ENCODE assay signal across 1 cellular context in the genomic region with DNA sequence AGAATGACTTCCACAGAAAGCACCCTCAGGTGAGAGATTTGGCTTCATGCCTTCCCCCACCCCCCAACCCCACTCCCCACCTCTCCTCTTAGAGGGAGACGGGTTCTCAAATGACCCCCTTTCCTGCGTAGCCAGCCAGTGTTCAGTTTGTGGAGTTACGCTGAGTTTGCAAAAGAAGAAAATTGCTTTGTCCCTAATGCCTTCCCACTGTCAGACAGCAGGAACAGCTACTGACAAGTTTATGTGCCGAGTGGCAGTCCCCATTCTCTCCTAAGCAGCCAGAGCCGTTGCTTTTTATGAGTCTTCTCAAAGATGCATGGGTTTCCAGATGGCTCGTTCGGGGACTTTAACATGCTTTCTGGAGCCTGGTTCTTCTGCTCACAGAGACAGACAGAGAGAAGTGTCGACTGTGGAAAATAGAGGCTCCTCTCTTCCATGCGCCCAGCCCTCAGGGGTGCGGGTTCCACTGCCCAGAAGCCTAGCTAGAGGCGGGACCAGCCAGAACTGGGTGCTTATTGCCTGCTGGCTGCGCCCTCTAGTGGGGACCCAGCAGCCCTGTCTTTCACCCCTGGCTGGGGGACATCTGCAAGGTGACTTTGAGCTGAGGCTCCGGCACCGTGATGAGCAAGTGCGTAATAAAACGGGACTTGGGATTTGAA.
TF ChIP-seq lines count a peak whose summit lies in the region.

No MANE protein-coding gene starts in this region.

TF ChIP-seq in HepG2, 621 proteins besides CTCF, POLR2A, EP300 and RAD21 (continued from another document and continues in another):
- TF ChIP-seq FOXK2 (IDR thresholded peaks at IDR 0.05) (no peak), MAZ (IDR thresholded peaks at IDR 0.05; ENCODE audit: borderline replicate concordance, low read depth, low read length) (no peak; the same call in 1 of the 2 replicates), MAZ (CRISPR knock-in tag; IDR thresholded peaks at IDR 0.05; ENCODE audit: low read depth) (0 out of 2 replicates have a peak, but pooled peaks have one; percentile 33), ZNF501 (CRISPR knock-in tag; IDR thresholded peaks at IDR 0.05) (peak; percentile 62; the same call in 1 of the 2 replicates), KAT2B (IDR thresholded peaks at IDR 0.05; ENCODE audit: borderline replicate concordance, low read depth, low read length) (no peak), SRF (IDR thresholded peaks at IDR 0.05; ENCODE audit: low read depth, low read length) (no peak), TP53 (CRISPR knock-in tag; conservative IDR thresholded peaks at IDR 0.05) (peak; percentile 73; the same call in 1 of the 2 replicates), DPF2 (CRISPR knock-in tag; IDR thresholded peaks at IDR 0.05; ENCODE audit: borderline replicate concordance, low read depth) (no peak), ONECUT2 (CRISPR knock-in tag; IDR thresholded peaks at IDR 0.05) (no peak), TMF1 (CRISPR knock-in tag; IDR thresholded peaks at IDR 0.05; ENCODE audit: low read depth) (no peak), ZNF788 (CRISPR knock-in tag; IDR thresholded peaks at IDR 0.05; ENCODE audit: borderline replicate concordance) (0 out of 2 replicates have a peak, but pooled peaks have one; percentile 42), PRMT3 (CRISPR knock-in tag; IDR thresholded peaks at IDR 0.05; ENCODE audit: borderline replicate concordance, low read depth) (no peak), ZNF329 (CRISPR knock-in tag; IDR thresholded peaks at IDR 0.05; ENCODE audit: low read depth) (no peak), KDM3A (CRISPR knock-in tag; IDR thresholded peaks at IDR 0.05; ENCODE audit: low read depth) (0 out of 2 replicates have a peak, but pooled peaks have one; percentile 72), LCORL (IDR thresholded peaks at IDR 0.05) (no peak), LCORL (CRISPR knock-in tag; IDR thresholded peaks at IDR 0.05) (peak; percentile 75), SMAD1 (CRISPR knock-in tag; IDR thresholded peaks at IDR 0.05; ENCODE audit: borderline replicate concordance, low read depth) (peak; percentile 50; the same call in 1 of the 2 replicates), MIXL1 (CRISPR knock-in tag; IDR thresholded peaks at IDR 0.05) (peak; percentile 43; the same call in 1 of the 2 replicates), ZNF33A (CRISPR knock-in tag; IDR thresholded peaks at IDR 0.05; ENCODE audit: borderline replicate concordance) (no peak), IKZF4 (CRISPR knock-in tag; IDR thresholded peaks at IDR 0.05; ENCODE audit: borderline replicate concordance, low read depth, not compliant biosample characterization) (no peak), HOXA5 (CRISPR knock-in tag; IDR thresholded peaks at IDR 0.05) (no peak), ZNF260 (CRISPR knock-in tag; IDR thresholded peaks at IDR 0.05; ENCODE audit: borderline replicate concordance, low read depth) (0 out of 2 replicates have a peak, but pooled peaks have one; percentile 38), TARDBP (CRISPR knock-in tag; IDR thresholded peaks at IDR 0.05) (0 out of 2 replicates have a peak, but pooled peaks have one; percentile 23), ATM (IDR thresholded peaks at IDR 0.05; ENCODE audit: borderline replicate concordance) (no peak), ZNF674 (CRISPR knock-in tag; IDR thresholded peaks at IDR 0.05; ENCODE audit: low read depth) (no peak), GABPA (IDR thresholded peaks at IDR 0.05; ENCODE audit: low read depth, low read length) (no peak), GABPA (CRISPR knock-in tag; IDR thresholded peaks at IDR 0.05; ENCODE audit: low read depth) (no peak), FOXC1 (CRISPR knock-in tag; IDR thresholded peaks at IDR 0.05; ENCODE audit: borderline replicate concordance) (peak; percentile 75; the same call in 1 of the 2 replicates), ZNF124 (CRISPR knock-in tag; IDR thresholded peaks at IDR 0.05) (peak; percentile 69; the same call in 1 of the 2 replicates), ZNF549 (CRISPR knock-in tag; IDR thresholded peaks at IDR 0.05) (no peak), THAP11 (CRISPR knock-in tag; IDR thresholded peaks at IDR 0.05) (no peak), SNRNP70 (IDR thresholded peaks at IDR 0.05; ENCODE audit: low read depth, low read length) (no peak), ZNF841 (CRISPR knock-in tag; IDR thresholded peaks at IDR 0.05; ENCODE audit: borderline replicate concordance) (no peak), ETV5 (CRISPR knock-in tag; IDR thresholded peaks at IDR 0.05; ENCODE audit: borderline replicate concordance) (no peak), ZC3H13 (CRISPR knock-in tag; IDR thresholded peaks at IDR 0.05) (no peak), RXRA (CRISPR knock-in tag; IDR thresholded peaks at IDR 0.05) (peak; percentile 69), RFXAP (CRISPR knock-in tag; IDR thresholded peaks at IDR 0.05; ENCODE audit: borderline replicate concordance) (0 out of 2 replicates have a peak, but pooled peaks have one; percentile 28), RCOR2 (CRISPR knock-in tag; IDR thresholded peaks at IDR 0.05) (no peak), ZNF331 (CRISPR knock-in tag; IDR thresholded peaks at IDR 0.05) (0 out of 2 replicates have a peak, but pooled peaks have one; percentile 69), ZNF672 (CRISPR knock-in tag; IDR thresholded peaks at IDR 0.05) (0 out of 2 replicates have a peak, but pooled peaks have one; percentile 35)
- TF ChIP-seq, protein P1, sequence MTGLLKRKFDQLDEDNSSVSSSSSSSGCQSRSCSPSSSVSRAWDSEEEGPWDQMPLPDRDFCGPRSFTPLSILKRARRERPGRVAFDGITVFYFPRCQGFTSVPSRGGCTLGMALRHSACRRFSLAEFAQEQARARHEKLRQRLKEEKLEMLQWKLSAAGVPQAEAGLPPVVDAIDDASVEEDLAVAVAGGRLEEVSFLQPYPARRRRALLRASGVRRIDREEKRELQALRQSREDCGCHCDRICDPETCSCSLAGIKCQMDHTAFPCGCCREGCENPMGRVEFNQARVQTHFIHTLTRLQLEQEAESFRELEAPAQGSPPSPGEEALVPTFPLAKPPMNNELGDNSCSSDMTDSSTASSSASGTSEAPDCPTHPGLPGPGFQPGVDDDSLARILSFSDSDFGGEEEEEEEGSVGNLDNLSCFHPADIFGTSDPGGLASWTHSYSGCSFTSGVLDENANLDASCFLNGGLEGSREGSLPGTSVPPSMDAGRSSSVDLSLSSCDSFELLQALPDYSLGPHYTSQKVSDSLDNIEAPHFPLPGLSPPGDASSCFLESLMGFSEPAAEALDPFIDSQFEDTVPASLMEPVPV (CRISPR knock-in tag; IDR thresholded peaks at IDR 0.05) = no peak
- TF ChIP-seq, protein P2, sequence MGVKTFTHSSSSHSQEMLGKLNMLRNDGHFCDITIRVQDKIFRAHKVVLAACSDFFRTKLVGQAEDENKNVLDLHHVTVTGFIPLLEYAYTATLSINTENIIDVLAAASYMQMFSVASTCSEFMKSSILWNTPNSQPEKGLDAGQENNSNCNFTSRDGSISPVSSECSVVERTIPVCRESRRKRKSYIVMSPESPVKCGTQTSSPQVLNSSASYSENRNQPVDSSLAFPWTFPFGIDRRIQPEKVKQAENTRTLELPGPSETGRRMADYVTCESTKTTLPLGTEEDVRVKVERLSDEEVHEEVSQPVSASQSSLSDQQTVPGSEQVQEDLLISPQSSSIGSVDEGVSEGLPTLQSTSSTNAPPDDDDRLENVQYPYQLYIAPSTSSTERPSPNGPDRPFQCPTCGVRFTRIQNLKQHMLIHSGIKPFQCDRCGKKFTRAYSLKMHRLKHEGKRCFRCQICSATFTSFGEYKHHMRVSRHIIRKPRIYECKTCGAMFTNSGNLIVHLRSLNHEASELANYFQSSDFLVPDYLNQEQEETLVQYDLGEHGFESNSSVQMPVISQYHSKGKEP (CRISPR knock-in tag; IDR thresholded peaks at IDR 0.05) = 0 out of 2 replicates have a peak, but pooled peaks have one; percentile 34
- TF ChIP-seq, protein P3, sequence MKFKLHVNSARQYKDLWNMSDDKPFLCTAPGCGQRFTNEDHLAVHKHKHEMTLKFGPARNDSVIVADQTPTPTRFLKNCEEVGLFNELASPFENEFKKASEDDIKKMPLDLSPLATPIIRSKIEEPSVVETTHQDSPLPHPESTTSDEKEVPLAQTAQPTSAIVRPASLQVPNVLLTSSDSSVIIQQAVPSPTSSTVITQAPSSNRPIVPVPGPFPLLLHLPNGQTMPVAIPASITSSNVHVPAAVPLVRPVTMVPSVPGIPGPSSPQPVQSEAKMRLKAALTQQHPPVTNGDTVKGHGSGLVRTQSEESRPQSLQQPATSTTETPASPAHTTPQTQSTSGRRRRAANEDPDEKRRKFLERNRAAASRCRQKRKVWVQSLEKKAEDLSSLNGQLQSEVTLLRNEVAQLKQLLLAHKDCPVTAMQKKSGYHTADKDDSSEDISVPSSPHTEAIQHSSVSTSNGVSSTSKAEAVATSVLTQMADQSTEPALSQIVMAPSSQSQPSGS (CRISPR knock-in tag; IDR thresholded peaks at IDR 0.05) = 0 out of 2 replicates have a peak, but pooled peaks have one; percentile 48
- TF ChIP-seq, protein P4, sequence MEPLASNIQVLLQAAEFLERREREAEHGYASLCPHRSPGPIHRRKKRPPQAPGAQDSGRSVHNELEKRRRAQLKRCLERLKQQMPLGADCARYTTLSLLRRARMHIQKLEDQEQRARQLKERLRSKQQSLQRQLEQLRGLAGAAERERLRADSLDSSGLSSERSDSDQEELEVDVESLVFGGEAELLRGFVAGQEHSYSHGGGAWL (CRISPR knock-in tag; IDR thresholded peaks at IDR 0.05) = no peak
- TF ChIP-seq, protein P5, sequence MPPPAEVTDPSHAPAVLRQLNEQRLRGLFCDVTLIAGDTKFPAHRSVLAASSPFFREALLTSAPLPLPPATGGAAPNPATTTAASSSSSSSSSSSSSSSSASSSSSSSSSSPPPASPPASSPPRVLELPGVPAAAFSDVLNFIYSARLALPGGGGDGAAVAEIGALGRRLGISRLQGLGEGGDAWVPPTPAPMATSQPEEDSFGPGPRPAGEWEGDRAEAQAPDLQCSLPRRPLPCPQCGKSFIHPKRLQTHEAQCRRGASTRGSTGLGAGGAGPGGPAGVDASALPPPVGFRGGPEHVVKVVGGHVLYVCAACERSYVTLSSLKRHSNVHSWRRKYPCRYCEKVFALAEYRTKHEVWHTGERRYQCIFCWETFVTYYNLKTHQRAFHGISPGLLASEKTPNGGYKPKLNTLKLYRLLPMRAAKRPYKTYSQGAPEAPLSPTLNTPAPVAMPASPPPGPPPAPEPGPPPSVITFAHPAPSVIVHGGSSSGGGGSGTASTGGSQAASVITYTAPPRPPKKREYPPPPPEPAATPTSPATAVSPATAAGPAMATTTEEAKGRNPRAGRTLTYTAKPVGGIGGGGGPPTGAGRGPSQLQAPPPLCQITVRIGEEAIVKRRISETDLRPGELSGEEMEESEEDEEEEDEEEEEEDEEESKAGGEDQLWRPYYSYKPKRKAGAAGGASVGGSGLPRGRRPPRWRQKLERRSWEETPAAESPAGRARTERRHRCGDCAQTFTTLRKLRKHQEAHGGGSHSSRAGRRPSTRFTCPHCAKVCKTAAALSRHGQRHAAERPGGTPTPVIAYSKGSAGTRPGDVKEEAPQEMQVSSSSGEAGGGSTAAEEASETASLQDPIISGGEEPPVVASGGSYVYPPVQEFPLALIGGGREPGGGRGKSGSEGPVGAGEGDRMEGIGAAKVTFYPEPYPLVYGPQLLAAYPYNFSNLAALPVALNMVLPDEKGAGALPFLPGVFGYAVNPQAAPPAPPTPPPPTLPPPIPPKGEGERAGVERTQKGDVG (CRISPR knock-in tag; IDR thresholded peaks at IDR 0.05; ENCODE audit: borderline replicate concordance) = 0 out of 2 replicates have a peak, but pooled peaks have one; percentile 27
- TF ChIP-seq, protein P6, sequence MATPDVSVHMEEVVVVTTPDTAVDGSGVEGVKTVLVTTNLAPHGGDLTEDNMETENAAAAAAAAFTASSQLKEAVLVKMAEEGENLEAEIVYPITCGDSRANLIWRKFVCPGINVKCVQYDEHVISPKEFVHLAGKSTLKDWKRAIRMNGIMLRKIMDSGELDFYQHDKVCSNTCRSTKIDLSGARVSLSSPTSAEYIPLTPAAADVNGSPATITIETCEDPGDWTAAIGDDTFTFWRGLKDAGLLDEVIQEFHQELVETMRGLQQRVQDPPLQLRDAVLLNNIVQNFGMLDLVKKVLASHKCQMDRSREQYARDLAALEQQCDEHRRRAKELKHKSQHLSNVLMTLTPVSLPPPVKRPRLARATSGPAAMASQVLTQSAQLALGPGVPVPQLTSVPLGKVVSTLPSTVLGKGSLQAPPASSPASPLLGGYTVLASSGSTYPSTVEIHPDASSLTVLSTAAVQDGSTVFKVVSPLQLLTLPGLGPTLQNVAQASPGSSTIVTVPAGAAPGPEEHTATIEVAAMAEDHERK (CRISPR knock-in tag; IDR thresholded peaks at IDR 0.05; ENCODE audit: low read depth) = no peak
- TF ChIP-seq, protein P7, sequence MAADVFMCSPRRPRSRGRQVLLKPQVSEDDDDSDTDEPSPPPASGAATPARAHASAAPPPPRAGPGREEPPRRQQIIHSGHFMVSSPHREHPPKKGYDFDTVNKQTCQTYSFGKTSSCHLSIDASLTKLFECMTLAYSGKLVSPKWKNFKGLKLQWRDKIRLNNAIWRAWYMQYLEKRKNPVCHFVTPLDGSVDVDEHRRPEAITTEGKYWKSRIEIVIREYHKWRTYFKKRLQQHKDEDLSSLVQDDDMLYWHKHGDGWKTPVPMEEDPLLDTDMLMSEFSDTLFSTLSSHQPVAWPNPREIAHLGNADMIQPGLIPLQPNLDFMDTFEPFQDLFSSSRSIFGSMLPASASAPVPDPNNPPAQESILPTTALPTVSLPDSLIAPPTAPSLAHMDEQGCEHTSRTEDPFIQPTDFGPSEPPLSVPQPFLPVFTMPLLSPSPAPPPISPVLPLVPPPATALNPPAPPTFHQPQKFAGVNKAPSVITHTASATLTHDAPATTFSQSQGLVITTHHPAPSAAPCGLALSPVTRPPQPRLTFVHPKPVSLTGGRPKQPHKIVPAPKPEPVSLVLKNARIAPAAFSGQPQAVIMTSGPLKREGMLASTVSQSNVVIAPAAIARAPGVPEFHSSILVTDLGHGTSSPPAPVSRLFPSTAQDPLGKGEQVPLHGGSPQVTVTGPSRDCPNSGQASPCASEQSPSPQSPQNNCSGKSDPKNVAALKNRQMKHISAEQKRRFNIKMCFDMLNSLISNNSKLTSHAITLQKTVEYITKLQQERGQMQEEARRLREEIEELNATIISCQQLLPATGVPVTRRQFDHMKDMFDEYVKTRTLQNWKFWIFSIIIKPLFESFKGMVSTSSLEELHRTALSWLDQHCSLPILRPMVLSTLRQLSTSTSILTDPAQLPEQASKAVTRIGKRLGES (CRISPR knock-in tag; IDR thresholded peaks at IDR 0.05; ENCODE audit: borderline replicate concordance) = no peak
- TF ChIP-seq, protein P8, sequence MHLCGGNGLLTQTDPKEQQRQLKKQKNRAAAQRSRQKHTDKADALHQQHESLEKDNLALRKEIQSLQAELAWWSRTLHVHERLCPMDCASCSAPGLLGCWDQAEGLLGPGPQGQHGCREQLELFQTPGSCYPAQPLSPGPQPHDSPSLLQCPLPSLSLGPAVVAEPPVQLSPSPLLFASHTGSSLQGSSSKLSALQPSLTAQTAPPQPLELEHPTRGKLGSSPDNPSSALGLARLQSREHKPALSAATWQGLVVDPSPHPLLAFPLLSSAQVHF (CRISPR knock-in tag; IDR thresholded peaks at IDR 0.05) = no peak
- TF ChIP-seq, protein P9, sequence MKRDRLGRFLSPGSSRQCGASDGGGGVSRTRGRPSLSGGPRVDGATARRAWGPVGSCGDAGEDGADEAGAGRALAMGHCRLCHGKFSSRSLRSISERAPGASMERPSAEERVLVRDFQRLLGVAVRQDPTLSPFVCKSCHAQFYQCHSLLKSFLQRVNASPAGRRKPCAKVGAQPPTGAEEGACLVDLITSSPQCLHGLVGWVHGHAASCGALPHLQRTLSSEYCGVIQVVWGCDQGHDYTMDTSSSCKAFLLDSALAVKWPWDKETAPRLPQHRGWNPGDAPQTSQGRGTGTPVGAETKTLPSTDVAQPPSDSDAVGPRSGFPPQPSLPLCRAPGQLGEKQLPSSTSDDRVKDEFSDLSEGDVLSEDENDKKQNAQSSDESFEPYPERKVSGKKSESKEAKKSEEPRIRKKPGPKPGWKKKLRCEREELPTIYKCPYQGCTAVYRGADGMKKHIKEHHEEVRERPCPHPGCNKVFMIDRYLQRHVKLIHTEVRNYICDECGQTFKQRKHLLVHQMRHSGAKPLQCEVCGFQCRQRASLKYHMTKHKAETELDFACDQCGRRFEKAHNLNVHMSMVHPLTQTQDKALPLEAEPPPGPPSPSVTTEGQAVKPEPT (CRISPR knock-in tag; IDR thresholded peaks at IDR 0.05; ENCODE audit: low read depth) = no peak
